Comparison of ENCODE assay signal across 8 cellular contexts in the genomic region with DNA sequence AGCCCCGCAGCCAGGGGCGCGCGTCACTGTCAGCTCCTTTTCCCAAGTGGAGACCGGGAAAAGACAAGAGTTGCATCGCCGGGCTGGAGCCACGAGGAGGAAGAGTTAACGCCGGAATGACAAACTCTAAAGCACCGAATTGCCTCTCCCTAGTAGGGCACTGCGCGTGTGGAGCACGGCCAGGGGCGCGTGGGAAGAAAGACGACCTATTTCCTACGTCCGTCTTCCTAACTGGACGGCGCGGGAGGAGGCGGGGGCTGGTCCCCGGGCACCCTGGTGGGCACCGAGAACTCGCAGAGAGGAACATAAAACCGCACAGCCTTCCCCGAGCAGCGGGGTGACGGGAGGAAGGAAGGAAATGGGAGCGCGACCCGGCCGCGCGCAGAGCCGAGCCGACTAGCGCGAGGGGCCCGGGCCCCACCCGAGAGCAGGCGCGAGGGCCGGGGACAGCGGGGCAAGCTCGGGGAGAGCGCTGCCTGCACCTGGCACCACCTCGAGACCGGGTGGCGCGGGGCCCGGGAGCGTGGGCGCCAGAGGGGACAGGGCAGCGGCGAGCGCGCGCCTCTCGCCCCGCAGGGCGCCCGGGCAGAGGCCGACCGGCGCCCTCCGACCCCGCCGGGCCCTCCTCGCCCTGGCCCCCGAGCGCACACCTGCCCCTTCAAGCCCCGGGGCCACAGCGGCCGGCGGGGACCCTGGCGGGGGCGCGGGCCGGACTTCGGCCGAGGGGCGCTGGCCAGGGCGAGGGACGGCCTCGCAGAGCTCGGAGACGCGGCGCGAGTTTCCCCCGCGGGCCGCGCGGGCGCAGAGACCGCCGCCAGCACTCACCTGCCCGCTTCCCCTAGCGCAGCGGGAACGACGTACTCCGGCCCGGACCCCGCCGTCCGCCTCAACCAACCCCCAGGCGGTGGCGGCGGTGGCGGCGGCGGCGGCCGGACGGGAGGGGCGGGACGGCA. TPM values are rescaled to one million over a fixed set of nuclear protein-coding genes. Genes with fewer than 3 reads are reported as not detected.
A peak's percentile ranks its signal among the peaks of the same experiment; 100 is the strongest.
DNase-seq lines count a peak whose midpoint lies in the region; ATAC-seq and TF ChIP-seq lines count a peak whose summit lies in the region.

No MANE protein-coding gene starts in this region.

- peak overlapping the region; percentile 75 for H3K27ac ChIP-seq in naive thymus-derived CD4-positive, alpha-beta T cell (ENCODE audit: low read depth, low read length)
- peak overlapping the region; percentile 79 for H3K27ac ChIP-seq in stomach smooth muscle (ENCODE audit: low read length)

- H3K9me3 ChIP-seq in NT2/D1 (ENCODE audit: insufficient read depth, low read length) (no peaks in the 10 kb centered on the region), stomach smooth muscle (ENCODE audit: control insufficient read depth in 2 of 2, low read length in 2 of 2) (no peaks in the 10 kb centered on the region)
- no peaks in the 10 kb centered on the region for H3K9me3 ChIP-seq in naive thymus-derived CD4-positive, alpha-beta T cell (ENCODE audit: control insufficient read depth in 2 of 3, low read length in 3 of 3)

- peak; percentile 4 for ATAC-seq in HG02938 (IDR thresholded peaks at IDR 0.05; ENCODE audit: unreplicated experiment)
- no peak for ATAC-seq in naive thymus-derived CD4-positive, alpha-beta T cell

- H3K36me3 ChIP-seq in NT2/D1 (ENCODE audit: insufficient read depth, insufficient read length, low read length) (no peaks in the 10 kb centered on the region), stomach smooth muscle (ENCODE audit: control insufficient read depth in 2 of 2, insufficient read depth in 2 of 2, low read length in 2 of 2) (no peaks in the 10 kb centered on the region)
- peaks cover 0 to 6% (median 0%) of the 10 kb centered on the region in 3 experiments for H3K36me3 ChIP-seq in naive thymus-derived CD4-positive, alpha-beta T cell (ENCODE audit: control insufficient read depth in 2 of 3, insufficient read depth in 3 of 3, low read length in 3 of 3)

- intact Hi-C loops in activated T-helper 2 cell treated with anti-CD3 and anti-CD28 coated beads, Interferon-gamma antibody, Interleukin-2, Interleukin-4, amounts not matched to agents 10 μg/mL and 5 μg/mL and 100 μg/mL, durations not matched to agents 14 hours and 24 hours and 36 hours (cut with micrococcal nuclease) = loop anchor here (5.0 to 10.0 kb wide), 2 partner anchors 202 to 585 kb away; a partner anchor contains a TSS
- intact Hi-C loops in naive thymus-derived CD4-positive, alpha-beta T cell (cut with micrococcal nuclease) = loop anchor here (2.0 to 10.0 kb wide), 5 partner anchors 587 to 895 kb away; a partner anchor contains a TSS

- peak; percentile 19 for DNase-seq in NK-92 treated with Interleukin-12 subunit alpha and Interleukin-12 subunit beta, amount 100 ng/mL, for 24 hours (lab: John Stamatoyannopoulos, UW)
- no peak for DNase-seq in NK-92 (lab: John Stamatoyannopoulos, UW; ENCODE audit: unreplicated experiment)
- DNase-seq in NT2/D1 (ENCODE audit: low read depth, low spot score) = no peak
- DNase-seq in activated T-helper 2 cell treated with anti-CD3 and anti-CD28 coated beads, Interferon-gamma antibody, Interleukin-2, Interleukin-4, amounts not matched to agents 10 μg/mL and 5 μg/mL and 100 μg/mL, durations not matched to agents 14 hours and 24 hours and 36 hours (ENCODE audit: low spot score) = peak; percentile 19
- peak; percentile 67 for DNase-seq in fibroblast of mammary gland (ENCODE audit: low read depth)
- peak in 8 of 9 donors; percentile 2 to 62 (median 27) for DNase-seq in naive thymus-derived CD4-positive, alpha-beta T cell

- TF ChIP-seq CTCF in fibroblast of mammary gland (conservative IDR thresholded peaks at IDR 0.05; ENCODE audit: control insufficient read depth, insufficient read depth, low read depth, low read length) = peak; percentile 22

- H3K27me3 Mint-ChIP-seq in activated T-helper 2 cell treated with anti-CD3 and anti-CD28 coated beads, Interferon-gamma antibody, Interleukin-2, Interleukin-4, amounts not matched to agents 10 μg/mL and 5 μg/mL and 100 μg/mL, durations not matched to agents 14 hours and 24 hours and 36 hours (ENCODE audit: low read depth) = no peaks in the 10 kb centered on the region
- no peaks in the 10 kb centered on the region for H3K27me3 Mint-ChIP-seq in naive thymus-derived CD4-positive, alpha-beta T cell

- POLR2A ChIA-PET in naive thymus-derived CD4-positive, alpha-beta T cell (lab: Charles Lee) = interaction anchor here (0.6 to 1.7 kb wide), 14 partner anchors 8 to 861 kb away, joined by 3 to 38 read pairs (median 3); a partner anchor contains a TSS

- CTCF ChIA-PET in naive thymus-derived CD4-positive, alpha-beta T cell (lab: Charles Lee) = interaction anchor here (0.6 to 1.0 kb wide), 3 partner anchors 46 to 419 kb away, joined by 3 to 4 read pairs (median 3); no protein-coding TSS in a partner anchor

- no peaks in the 10 kb centered on the region for H3K9me3 Mint-ChIP-seq in activated T-helper 2 cell treated with anti-CD3 and anti-CD28 coated beads, Interferon-gamma antibody, Interleukin-2, Interleukin-4, amounts not matched to agents 10 μg/mL and 5 μg/mL and 100 μg/mL, durations not matched to agents 14 hours and 24 hours and 36 hours
- peaks cover 0 to 1% (median 0%) of the 10 kb centered on the region in 11 donors for H3K9me3 Mint-ChIP-seq in naive thymus-derived CD4-positive, alpha-beta T cell

- H3K36me3 Mint-ChIP-seq in activated T-helper 2 cell treated with anti-CD3 and anti-CD28 coated beads, Interferon-gamma antibody, Interleukin-2, Interleukin-4, amounts not matched to agents 10 μg/mL and 5 μg/mL and 100 μg/mL, durations not matched to agents 14 hours and 24 hours and 36 hours (ENCODE audit: low read depth) = peaks cover 3% of the 10 kb centered on the region
- H3K36me3 Mint-ChIP-seq in naive thymus-derived CD4-positive, alpha-beta T cell = no peaks in the 10 kb centered on the region

- H3K27ac Mint-ChIP-seq in activated T-helper 2 cell treated with anti-CD3 and anti-CD28 coated beads, Interferon-gamma antibody, Interleukin-2, Interleukin-4, amounts not matched to agents 10 μg/mL and 5 μg/mL and 100 μg/mL, durations not matched to agents 14 hours and 24 hours and 36 hours = peak overlapping the region; percentile 89
- peak overlapping the region in 8 of 9 donors; percentile 36 to 90 (median 73) for H3K27ac Mint-ChIP-seq in naive thymus-derived CD4-positive, alpha-beta T cell

- H3K4me3 Mint-ChIP-seq in activated T-helper 2 cell treated with anti-CD3 and anti-CD28 coated beads, Interferon-gamma antibody, Interleukin-2, Interleukin-4, amounts not matched to agents 10 μg/mL and 5 μg/mL and 100 μg/mL, durations not matched to agents 14 hours and 24 hours and 36 hours (ENCODE audit: low read depth) = peak overlapping the region; percentile 99
- H3K4me3 Mint-ChIP-seq in naive thymus-derived CD4-positive, alpha-beta T cell = peak overlapping the region; percentile 79 to 100 (median 94)

- H3K9ac ChIP-seq in NT2/D1 (ENCODE audit: insufficient read length, low read depth) (peak overlapping the region; percentile 86), stomach smooth muscle (ENCODE audit: low read length in 2 of 2) (peak overlapping the region; percentile 60 to 61)

- H3K27me3 ChIP-seq in NT2/D1 (ENCODE audit: insufficient read depth, insufficient read length) (no peaks in the 10 kb centered on the region), stomach smooth muscle (ENCODE audit: control insufficient read depth in 1 of 2, insufficient read depth in 2 of 2, low read length in 2 of 2) (no peaks in the 10 kb centered on the region)
- no peaks in the 10 kb centered on the region for H3K27me3 ChIP-seq in naive thymus-derived CD4-positive, alpha-beta T cell (ENCODE audit: control insufficient read depth in 2 of 2, insufficient read depth in 2 of 2, low read length in 2 of 2)

- H3K4me1 Mint-ChIP-seq in activated T-helper 2 cell treated with anti-CD3 and anti-CD28 coated beads, Interferon-gamma antibody, Interleukin-2, Interleukin-4, amounts not matched to agents 10 μg/mL and 5 μg/mL and 100 μg/mL, durations not matched to agents 14 hours and 24 hours and 36 hours (ENCODE audit: low read depth) = peaks cover 40% of the 10 kb centered on the region
- peaks cover 43 to 81% (median 67%) of the 10 kb centered on the region in 7 donors for H3K4me1 Mint-ChIP-seq in naive thymus-derived CD4-positive, alpha-beta T cell

- H3K4me3 ChIP-seq in NT2/D1 (ENCODE audit: insufficient read length, low read depth) (peak overlapping the region; percentile 70), fibroblast of mammary gland (ENCODE audit: control insufficient read depth, low read depth, low read length) (peak overlapping the region; percentile 76), stomach smooth muscle (ENCODE audit: low read length in 2 of 2) (peak overlapping the region; percentile 78 to 83)
- H3K4me3 ChIP-seq in naive thymus-derived CD4-positive, alpha-beta T cell (ENCODE audit: low read length) = peak overlapping the region; percentile 56

- H3K4me1 ChIP-seq in NT2/D1 (ENCODE audit: insufficient read depth, insufficient read length) (peaks cover 4% of the 10 kb centered on the region), stomach smooth muscle (ENCODE audit: control insufficient read depth, insufficient read depth, low read length) (peaks cover 35% of the 10 kb centered on the region)
- peaks cover 26 to 34% of the 10 kb centered on the region in 2 donors for H3K4me1 ChIP-seq in naive thymus-derived CD4-positive, alpha-beta T cell (ENCODE audit: control insufficient read depth in 2 of 2, insufficient read depth in 2 of 2, low read length in 2 of 2)

RNA-seq across cellular contexts. Expression of a gene that starts 0.5 kb away (rescaled TPM):
- 52.9 and 53.7 TPM in 2 replicates for total RNA-seq in activated T-helper 2 cell treated with anti-CD3 and anti-CD28 coated beads, Interferon-gamma antibody, Interleukin-2, Interleukin-4, amounts not matched to agents 10 μg/mL and 5 μg/mL and 100 μg/mL, durations not matched to agents 14 hours and 24 hours and 36 hours
- total RNA-seq in naive thymus-derived CD4-positive, alpha-beta T cell = 10 to 100 TPM; 42.7 to 59.4 (median 53.5) TPM
- polyA plus RNA-seq in naive thymus-derived CD4-positive, alpha-beta T cell = 10 to 100 TPM; 32.2 to 47.4 TPM

RNA-seq across cellular contexts. Expression of a gene that starts 1.0 kb away (rescaled TPM):
- total RNA-seq in activated T-helper 2 cell treated with anti-CD3 and anti-CD28 coated beads, Interferon-gamma antibody, Interleukin-2, Interleukin-4, amounts not matched to agents 10 μg/mL and 5 μg/mL and 100 μg/mL, durations not matched to agents 14 hours and 24 hours and 36 hours = 77.8 and 80.4 TPM in 2 replicates
- total RNA-seq in naive thymus-derived CD4-positive, alpha-beta T cell = 100 to 1,000 TPM in 2 of 5 experiments, 10 to 100 TPM in 3; 68.4 to 139 (median 81.9) TPM
- 10 to 100 TPM; 16.5 to 19.8 TPM for polyA plus RNA-seq in naive thymus-derived CD4-positive, alpha-beta T cell

Comparison
In these comparisons a context has a peak if more than half of its experiments do, and no peak if none do; other contexts are left out.
1. DNase-seq: peak in NK-92 treated with Interleukin-12 subunit alpha and Interleukin-12 subunit beta, amount 100 ng/mL, for 24 hours (single experiment), activated T-helper 2 cell treated with anti-CD3 and anti-CD28 coated beads, Interferon-gamma antibody, Interleukin-2, Interleukin-4, amounts not matched to agents 10 μg/mL and 5 μg/mL and 100 μg/mL, durations not matched to agents 14 hours and 24 hours and 36 hours (single experiment), fibroblast of mammary gland (single experiment) and naive thymus-derived CD4-positive, alpha-beta T cell (8 of 9); none in NK-92 (single experiment) and NT2/D1 (single experiment).
2. Peak in every context shown above with its lines, with median percentiles within 50 percentile points of each other: H3K4me3 ChIP-seq.